Comparison of ENCODE assay signal across 17 cellular contexts in genomic region chr20:1332749-1333300, GRCh38. TPM values are rescaled to one million over a fixed set of nuclear protein-coding genes. Genes with fewer than 3 reads are reported as not detected.
DNase-seq lines count a peak whose midpoint lies in the region; ATAC-seq, FAIRE-seq and TF ChIP-seq lines count a peak whose summit lies in the region.
"Had no signal": no experiment of that assay in that cellular context is flagged by ENCODE, and none has a peak within 500 bp of the region (broad histone marks: within the 10 kb centered on the region; RNA-seq: fewer than 3 reads in every experiment).

No MANE protein-coding gene starts in this region.

- DNase-seq in AG20443 (ENCODE audit: low spot score) (peak; percentile 1), ELR (ENCODE audit: low read depth) (peak; percentile 29), omental fat pad (ENCODE audit: low spot score) (peak; percentile 17), NCI-H146 treated with DMSO at 0.1 percent for 48 hours (lab: John Stamatoyannopoulos, UW; ENCODE audit: unreplicated experiment) (no peak), RCC 7860 (ENCODE audit: low spot score) (no peak)
- DNase-seq: amniotic stem cell; DMS153; NCI-H1092; NK-92 treated with Interleukin-12 subunit alpha and Interleukin-12 subunit beta, amount 100 ng/mL, for 24 hours; stimulated activated naive CD8-positive, alpha-beta T cell treated with anti-CD3 and anti-CD28 coated beads, Interleukin-15, amount 100 ng/mL, for 72 hours; T-helper 1 cell had no signal

- no peak for TF ChIP-seq CTCF in omental fat pad (IDR thresholded peaks at IDR 0.05)

- no peak for ATAC-seq in omental fat pad (ENCODE audit: low FRiP score)
- ATAC-seq in GM18861 (IDR thresholded peaks at IDR 0.05; ENCODE audit: unreplicated experiment): no peak
- ATAC-seq: K562; stimulated activated naive CD8-positive, alpha-beta T cell treated with anti-CD3 and anti-CD28 coated beads, Interleukin-15, amount 100 ng/mL, for 72 hours; WTC11 had no signal

- H3K27ac ChIP-seq in cingulate gyrus (ENCODE audit: low read depth, low read length): peak overlapping the region; percentile 20
- H3K27ac ChIP-seq: ovary had no signal

- FAIRE-seq in RCC 7860 (lab: Jason Lieb, UNC): no peak
- FAIRE-seq: islet of Langerhans, K562 had no signal

RNA-seq across cellular contexts. Expression of gene SDCBP2, which starts 3.9 kb away (rescaled TPM):
- total RNA-seq in omental fat pad: 10 to 100 TPM in 2 of 4 donors, 1 to 10 TPM in 2; 7.7 to 18.0 (median 9.8) TPM

Comparison
In these comparisons a context has a peak if more than half of its experiments do, and no peak if none do; other contexts are left out.
1. DNase-seq: peak in AG20443 (single experiment), ELR (single experiment) and omental fat pad (single experiment); none in NCI-H146 treated with DMSO at 0.1 percent for 48 hours (single experiment) and RCC 7860 (single experiment).